ENCODE assay signal across 14 cellular contexts in genomic region chr12:106771425-106771824, GRCh38. TPM values are rescaled to one million over a fixed set of nuclear protein-coding genes. Genes with fewer than 3 reads are reported as not detected.
DNase-seq lines count a peak whose midpoint lies in the region; ATAC-seq and TF ChIP-seq lines count a peak whose summit lies in the region.
"Had no signal": no experiment of that assay in that cellular context is flagged by ENCODE, and none has a peak within 500 bp of the region (broad histone marks: within the 10 kb centered on the region; RNA-seq: fewer than 3 reads in every experiment).

No MANE protein-coding gene starts in this region.

- no peak for ATAC-seq in T-cell (replicated peaks in 1 of 4)

- H3K18ac ChIP-seq in mesendoderm (ENCODE audit: low read length) = no peak overlapping the region

- H4K8ac ChIP-seq in mesendoderm (ENCODE audit: low read depth, low read length) = no peak overlapping the region

- no TSS peak for BruUV-seq in A673 (replicated peaks; lab: Mats Ljungman, UMichigan)

- no peak overlapping the region for H4K5ac ChIP-seq in mesendoderm (ENCODE audit: low read length)

- H2BK15ac ChIP-seq in mesendoderm (replicated peaks; ENCODE audit: low read depth) = no peak overlapping the region

- H3K4me3 Mint-ChIP-seq in T-cell = no peak overlapping the region

- H3K27ac ChIP-seq in A673 (ENCODE audit: low read depth, low read length, poor library complexity, severe bottlenecking) (no peak overlapping the region), HUES64 (ENCODE audit: low read depth, low read length) (peak overlapping the region; percentile 65), mesendoderm (ENCODE audit: low read depth, low read length) (no peak overlapping the region), smooth muscle cell (ENCODE audit: low read depth) (no peak overlapping the region)
- H3K27ac ChIP-seq: RWPE1 had no signal

- H3F3A ChIP-seq in smooth muscle cell (ENCODE audit: low read depth) = no peaks in the 10 kb centered on the region

- no peaks in the 10 kb centered on the region for H3K27me3 ChIP-seq in A673 (replicated peaks; ENCODE audit: insufficient read depth, low read depth, low read length, poor library complexity)
- H3K27me3 ChIP-seq in HUES64 (ENCODE audit: insufficient read depth, low read length) = no peaks in the 10 kb centered on the region
- H3K27me3 ChIP-seq in mesendoderm (ENCODE audit: insufficient read depth, low read length, poor library complexity) = no peaks in the 10 kb centered on the region
- H3K27me3 ChIP-seq in smooth muscle cell (ENCODE audit: low read depth) = no peaks in the 10 kb centered on the region

- DNase-seq in A673 (ENCODE audit: low spot score) (peak; percentile 51), dermis microvascular lymphatic vessel endothelial cell (ENCODE audit: low read depth in 2 of 2) (peak; percentile 29 to 39), mesendoderm (peak; percentile 48), smooth muscle cell (lab: John Stamatoyannopoulos, UW; ENCODE audit: unreplicated experiment) (no peak), T1000 (lab: John Stamatoyannopoulos, UW) (no peak), RPMI8226 (no peak), T-cell (no peak)
- DNase-seq: COR-L47, NCI-H187 treated with DMSO at 0.1 percent for 48 hours, NCI-H2171, NCI-H446 treated with DMSO at 0.1 percent for 48 hours, NCI-H748 treated with DMSO at 0.1 percent for 48 hours had no signal

- peaks cover 33 to 36% (median 34%) of the 10 kb centered on the region in 3 donors for H3K4me1 Mint-ChIP-seq in T-cell

- H3K9ac ChIP-seq in HUES64 (ENCODE audit: low read depth, low read length) (no peak overlapping the region), mesendoderm (ENCODE audit: low read length) (no peak overlapping the region), smooth muscle cell (ENCODE audit: low read depth) (no peak overlapping the region)

- no peak overlapping the region for H3K23ac ChIP-seq in mesendoderm (ENCODE audit: low read length)

- no peaks in the 10 kb centered on the region for H4K20me1 ChIP-seq in smooth muscle cell (ENCODE audit: low read depth)

- CTCF ChIA-PET in A673 (lab: Charles Lee) = no interaction called here
- CTCF ChIA-PET in T-cell (lab: Charles Lee) = interaction anchor here in 1 of 2 donors (0.6 to 2.0 kb wide), 2 partner anchors 18 to 269 kb away, joined by 3 to 5 read pairs; no protein-coding TSS in a partner anchor

- H3K79me2 ChIP-seq in mesendoderm (ENCODE audit: control insufficient read depth, insufficient read depth, low read length) (peaks cover 13% of the 10 kb centered on the region), smooth muscle cell (ENCODE audit: low read depth) (peaks cover 17% of the 10 kb centered on the region)

- peaks cover 12% of the 10 kb centered on the region for H3K79me1 ChIP-seq in mesendoderm (ENCODE audit: low read length)

- no peak overlapping the region for H2AFZ ChIP-seq in smooth muscle cell (ENCODE audit: low read depth)

- no peaks in the 10 kb centered on the region for H3K36me3 Mint-ChIP-seq in T-cell

- H2BK120ac ChIP-seq in mesendoderm (ENCODE audit: low read depth, low read length) = no peak overlapping the region

- intact Hi-C loops in A673 (cut with micrococcal nuclease; ENCODE audit: unreplicated experiment) = no loop called here

- no peak overlapping the region for H3K4me2 ChIP-seq in mesendoderm (ENCODE audit: low read length)
- no peak overlapping the region for H3K4me2 ChIP-seq in smooth muscle cell

- no peak overlapping the region for H3K56ac ChIP-seq in mesendoderm (ENCODE audit: low read length)

- H2BK5ac ChIP-seq in mesendoderm (ENCODE audit: low read length) = no peak overlapping the region

- H3K9me3 ChIP-seq in A673 (ENCODE audit: low read depth, low read length, poor library complexity, severe bottlenecking) = no peaks in the 10 kb centered on the region
- no peaks in the 10 kb centered on the region for H3K9me3 ChIP-seq in HUES64 (ENCODE audit: insufficient read depth, low read depth, low read length)
- no peaks in the 10 kb centered on the region for H3K9me3 ChIP-seq in smooth muscle cell (replicated peaks; ENCODE audit: low read depth)

- TF ChIP-seq CTCF in A673 (conservative IDR thresholded peaks at IDR 0.05; ENCODE audit: low read depth, low read length) = no peak
- no peak for TF ChIP-seq CTCF in smooth muscle cell (IDR thresholded peaks at IDR 0.05; ENCODE audit: borderline replicate concordance, insufficient read depth, poor library complexity, severe bottlenecking)

- H3K27me3 Mint-ChIP-seq in T-cell = no peaks in the 10 kb centered on the region

- H3K27ac Mint-ChIP-seq in T-cell = no peak overlapping the region

- peaks cover 42% of the 10 kb centered on the region for H3K4me1 ChIP-seq in A673 (ENCODE audit: insufficient read depth, low read length, poor library complexity, severe bottlenecking)
- H3K4me1 ChIP-seq in HUES64 (ENCODE audit: insufficient read depth, low read length) = peaks cover 62% of the 10 kb centered on the region
- H3K4me1 ChIP-seq in mesendoderm (ENCODE audit: control insufficient read depth, low read depth, low read length) = peaks cover 14% of the 10 kb centered on the region
- peaks cover 43% of the 10 kb centered on the region for H3K4me1 ChIP-seq in smooth muscle cell (ENCODE audit: low read depth)

- no peaks in the 10 kb centered on the region for H3K9me3 Mint-ChIP-seq in T-cell

- H3K36me3 ChIP-seq in A673 (ENCODE audit: insufficient read depth, low read length, poor library complexity, severe bottlenecking) = no peaks in the 10 kb centered on the region
- no peaks in the 10 kb centered on the region; the same call in none of the 2 replicates for H3K36me3 ChIP-seq in HUES64 (ENCODE audit: insufficient read depth, low read length)
- no peaks in the 10 kb centered on the region for H3K36me3 ChIP-seq in mesendoderm (ENCODE audit: control insufficient read depth, insufficient read depth, low read length)
- no peaks in the 10 kb centered on the region for H3K36me3 ChIP-seq in smooth muscle cell (ENCODE audit: low read depth)

- POLR2A ChIA-PET in A673 (lab: Charles Lee; ENCODE audit: low non-redundant PET) = no interaction called here
- POLR2A ChIA-PET in T-cell (lab: Charles Lee) = no interaction called here

- no peak overlapping the region for H2AK5ac ChIP-seq in mesendoderm (ENCODE audit: low read length)

- no peak overlapping the region for H3K4ac ChIP-seq in mesendoderm (ENCODE audit: low read depth, low read length)

- no peak overlapping the region for H3K4me3 ChIP-seq in A673 (ENCODE audit: low read depth, low read length, poor library complexity, severe bottlenecking)
- no peak overlapping the region for H3K4me3 ChIP-seq in HUES64 (ENCODE audit: low read length)
- no peak overlapping the region for H3K4me3 ChIP-seq in mesendoderm (ENCODE audit: low read length)
- H3K4me3 ChIP-seq in smooth muscle cell = no peak overlapping the region

RNA-seq across cellular contexts. Expression of gene RIC8B, which starts 3.1 kb away (rescaled TPM):
- 21.3 and 23.5 TPM in 2 replicates for total RNA-seq in A673 (2021)
- polyA plus RNA-seq in HUES64 (2013, experiment 1 of 2) = 16.8 TPM
- 16.0 TPM for polyA plus RNA-seq in HUES64 (2013, experiment 2 of 2)
- 8.2 and 10.6 TPM in 2 replicates for total RNA-seq in dermis microvascular lymphatic vessel endothelial cell
- polyA plus RNA-seq in mesendoderm (2013, experiment 1 of 2) = 6.7 TPM
- 7.7 TPM for polyA plus RNA-seq in mesendoderm (2013, experiment 2 of 2)
- total RNA-seq in smooth muscle cell = 8.7 and 11.7 TPM in 2 replicates
- polyA plus RNA-seq in smooth muscle cell = 7.3 and 8.0 TPM in 2 replicates
- 10 to 100 TPM; 12.9 to 16.7 (median 13.9) TPM for total RNA-seq in T-cell

Comparison
In these comparisons a context has a peak if more than half of its experiments do, and no peak if none do; other contexts are left out.
1. DNase-seq: peak in A673 (single experiment), dermis microvascular lymphatic vessel endothelial cell (2 of 2) and mesendoderm (single experiment); none in smooth muscle cell (single experiment), T1000 (single experiment), RPMI8226 (single experiment) and T-cell (0 of 34).